1 cellular context compared by ENCODE assay signal in genomic region chr6:37171970-37172812, GRCh38.
TF ChIP-seq lines count a peak whose summit lies in the region.

No MANE protein-coding gene starts in this region.

TF ChIP-seq in K562, 482 proteins besides CTCF, POLR2A, EP300 and RAD21 (continued from another document and continues in another):
- TF ChIP-seq, protein P1, sequence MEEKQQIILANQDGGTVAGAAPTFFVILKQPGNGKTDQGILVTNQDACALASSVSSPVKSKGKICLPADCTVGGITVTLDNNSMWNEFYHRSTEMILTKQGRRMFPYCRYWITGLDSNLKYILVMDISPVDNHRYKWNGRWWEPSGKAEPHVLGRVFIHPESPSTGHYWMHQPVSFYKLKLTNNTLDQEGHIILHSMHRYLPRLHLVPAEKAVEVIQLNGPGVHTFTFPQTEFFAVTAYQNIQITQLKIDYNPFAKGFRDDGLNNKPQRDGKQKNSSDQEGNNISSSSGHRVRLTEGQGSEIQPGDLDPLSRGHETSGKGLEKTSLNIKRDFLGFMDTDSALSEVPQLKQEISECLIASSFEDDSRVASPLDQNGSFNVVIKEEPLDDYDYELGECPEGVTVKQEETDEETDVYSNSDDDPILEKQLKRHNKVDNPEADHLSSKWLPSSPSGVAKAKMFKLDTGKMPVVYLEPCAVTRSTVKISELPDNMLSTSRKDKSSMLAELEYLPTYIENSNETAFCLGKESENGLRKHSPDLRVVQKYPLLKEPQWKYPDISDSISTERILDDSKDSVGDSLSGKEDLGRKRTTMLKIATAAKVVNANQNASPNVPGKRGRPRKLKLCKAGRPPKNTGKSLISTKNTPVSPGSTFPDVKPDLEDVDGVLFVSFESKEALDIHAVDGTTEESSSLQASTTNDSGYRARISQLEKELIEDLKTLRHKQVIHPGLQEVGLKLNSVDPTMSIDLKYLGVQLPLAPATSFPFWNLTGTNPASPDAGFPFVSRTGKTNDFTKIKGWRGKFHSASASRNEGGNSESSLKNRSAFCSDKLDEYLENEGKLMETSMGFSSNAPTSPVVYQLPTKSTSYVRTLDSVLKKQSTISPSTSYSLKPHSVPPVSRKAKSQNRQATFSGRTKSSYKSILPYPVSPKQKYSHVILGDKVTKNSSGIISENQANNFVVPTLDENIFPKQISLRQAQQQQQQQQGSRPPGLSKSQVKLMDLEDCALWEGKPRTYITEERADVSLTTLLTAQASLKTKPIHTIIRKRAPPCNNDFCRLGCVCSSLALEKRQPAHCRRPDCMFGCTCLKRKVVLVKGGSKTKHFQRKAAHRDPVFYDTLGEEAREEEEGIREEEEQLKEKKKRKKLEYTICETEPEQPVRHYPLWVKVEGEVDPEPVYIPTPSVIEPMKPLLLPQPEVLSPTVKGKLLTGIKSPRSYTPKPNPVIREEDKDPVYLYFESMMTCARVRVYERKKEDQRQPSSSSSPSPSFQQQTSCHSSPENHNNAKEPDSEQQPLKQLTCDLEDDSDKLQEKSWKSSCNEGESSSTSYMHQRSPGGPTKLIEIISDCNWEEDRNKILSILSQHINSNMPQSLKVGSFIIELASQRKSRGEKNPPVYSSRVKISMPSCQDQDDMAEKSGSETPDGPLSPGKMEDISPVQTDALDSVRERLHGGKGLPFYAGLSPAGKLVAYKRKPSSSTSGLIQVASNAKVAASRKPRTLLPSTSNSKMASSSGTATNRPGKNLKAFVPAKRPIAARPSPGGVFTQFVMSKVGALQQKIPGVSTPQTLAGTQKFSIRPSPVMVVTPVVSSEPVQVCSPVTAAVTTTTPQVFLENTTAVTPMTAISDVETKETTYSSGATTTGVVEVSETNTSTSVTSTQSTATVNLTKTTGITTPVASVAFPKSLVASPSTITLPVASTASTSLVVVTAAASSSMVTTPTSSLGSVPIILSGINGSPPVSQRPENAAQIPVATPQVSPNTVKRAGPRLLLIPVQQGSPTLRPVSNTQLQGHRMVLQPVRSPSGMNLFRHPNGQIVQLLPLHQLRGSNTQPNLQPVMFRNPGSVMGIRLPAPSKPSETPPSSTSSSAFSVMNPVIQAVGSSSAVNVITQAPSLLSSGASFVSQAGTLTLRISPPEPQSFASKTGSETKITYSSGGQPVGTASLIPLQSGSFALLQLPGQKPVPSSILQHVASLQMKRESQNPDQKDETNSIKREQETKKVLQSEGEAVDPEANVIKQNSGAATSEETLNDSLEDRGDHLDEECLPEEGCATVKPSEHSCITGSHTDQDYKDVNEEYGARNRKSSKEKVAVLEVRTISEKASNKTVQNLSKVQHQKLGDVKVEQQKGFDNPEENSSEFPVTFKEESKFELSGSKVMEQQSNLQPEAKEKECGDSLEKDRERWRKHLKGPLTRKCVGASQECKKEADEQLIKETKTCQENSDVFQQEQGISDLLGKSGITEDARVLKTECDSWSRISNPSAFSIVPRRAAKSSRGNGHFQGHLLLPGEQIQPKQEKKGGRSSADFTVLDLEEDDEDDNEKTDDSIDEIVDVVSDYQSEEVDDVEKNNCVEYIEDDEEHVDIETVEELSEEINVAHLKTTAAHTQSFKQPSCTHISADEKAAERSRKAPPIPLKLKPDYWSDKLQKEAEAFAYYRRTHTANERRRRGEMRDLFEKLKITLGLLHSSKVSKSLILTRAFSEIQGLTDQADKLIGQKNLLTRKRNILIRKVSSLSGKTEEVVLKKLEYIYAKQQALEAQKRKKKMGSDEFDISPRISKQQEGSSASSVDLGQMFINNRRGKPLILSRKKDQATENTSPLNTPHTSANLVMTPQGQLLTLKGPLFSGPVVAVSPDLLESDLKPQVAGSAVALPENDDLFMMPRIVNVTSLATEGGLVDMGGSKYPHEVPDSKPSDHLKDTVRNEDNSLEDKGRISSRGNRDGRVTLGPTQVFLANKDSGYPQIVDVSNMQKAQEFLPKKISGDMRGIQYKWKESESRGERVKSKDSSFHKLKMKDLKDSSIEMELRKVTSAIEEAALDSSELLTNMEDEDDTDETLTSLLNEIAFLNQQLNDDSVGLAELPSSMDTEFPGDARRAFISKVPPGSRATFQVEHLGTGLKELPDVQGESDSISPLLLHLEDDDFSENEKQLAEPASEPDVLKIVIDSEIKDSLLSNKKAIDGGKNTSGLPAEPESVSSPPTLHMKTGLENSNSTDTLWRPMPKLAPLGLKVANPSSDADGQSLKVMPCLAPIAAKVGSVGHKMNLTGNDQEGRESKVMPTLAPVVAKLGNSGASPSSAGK (IDR thresholded peaks at IDR 0.05), result no peak
- TF ChIP-seq TFAM (CRISPR knock-in tag; conservative IDR thresholded peaks at IDR 0.05) (no peak), RBM17 (IDR thresholded peaks at IDR 0.05; ENCODE audit: borderline replicate concordance, low read depth, low read length) (no peak), FOXA3 (CRISPR knock-in tag; conservative IDR thresholded peaks at IDR 0.05 in 1 of 2, IDR thresholded peaks at IDR 0.05 in 1 of 2) (peak; percentile 93 to 97), XRCC5 (IDR thresholded peaks at IDR 0.05; ENCODE audit: low read depth, low read length) (peak; percentile 92), NR2C1 (IDR thresholded peaks at IDR 0.05) (no peak), NR2C1 (tag; IDR thresholded peaks at IDR 0.05) (peak; percentile 48; the same call in 1 of the 2 replicates), ZNF174 (CRISPR knock-in tag; IDR thresholded peaks at IDR 0.05) (no peak), ARID4B (CRISPR knock-in tag; IDR thresholded peaks at IDR 0.05) (peak; percentile 90), MYNN (IDR thresholded peaks at IDR 0.05) (peak; percentile 75), MYNN (CRISPR knock-in tag; IDR thresholded peaks at IDR 0.05) (no peak), RAD51 (IDR thresholded peaks at IDR 0.05; ENCODE audit: borderline replicate concordance, low read depth) (peak; percentile 96), KLF16 (IDR thresholded peaks at IDR 0.05) (peak; percentile 40; the same call in 1 of the 2 replicates), TFAP4 (CRISPR knock-in tag; IDR thresholded peaks at IDR 0.05; ENCODE audit: borderline replicate concordance) (peak; percentile 83), FOXK1 (CRISPR knock-in tag; IDR thresholded peaks at IDR 0.05; ENCODE audit: borderline replicate concordance) (peak; percentile 98), MTA3 (IDR thresholded peaks at IDR 0.05; ENCODE audit: borderline replicate concordance) (peak; percentile 87), HDAC2 (IDR thresholded peaks at IDR 0.05) (peak; percentile 82), DMBX1 (CRISPR knock-in tag; IDR thresholded peaks at IDR 0.05; ENCODE audit: borderline replicate concordance) (peak; percentile 2; the same call in 1 of the 2 replicates), FOXK2 (conservative IDR thresholded peaks at IDR 0.05 in 1 of 2, IDR thresholded peaks at IDR 0.05 in 1 of 2; ENCODE audit: low read depth in 2 of 2) (peak; percentile 100), ZNF23 (CRISPR knock-in tag; IDR thresholded peaks at IDR 0.05) (no peak), MAFG (tag; conservative IDR thresholded peaks at IDR 0.05) (0 out of 2 replicates have a peak, but pooled peaks have one; percentile 16), NCOA1 (IDR thresholded peaks at IDR 0.05; ENCODE audit: low read depth) (no peak), PRPF4 (IDR thresholded peaks at IDR 0.05; ENCODE audit: insufficient read depth, low read depth, low read length, poor library complexity, severe bottlenecking) (no peak), ARNT (IDR thresholded peaks at IDR 0.05) (peak in 1 of 2 experiments; percentile 20; a peak in 1 of 4 replicates), NUFIP1 (IDR thresholded peaks at IDR 0.05; ENCODE audit: partially characterized antibody) (peak; percentile 45), THAP7 (CRISPR knock-in tag; IDR thresholded peaks at IDR 0.05) (peak; percentile 18; the same call in 1 of the 2 replicates), ZNF197 (CRISPR knock-in tag; IDR thresholded peaks at IDR 0.05; ENCODE audit: low read depth) (0 out of 2 replicates have a peak, but pooled peaks have one; percentile 63), ZBTB9 (CRISPR knock-in tag; IDR thresholded peaks at IDR 0.05) (peak; percentile 77; the same call in 1 of the 2 replicates), PATZ1 (CRISPR knock-in tag; IDR thresholded peaks at IDR 0.05; ENCODE audit: borderline replicate concordance) (no peak), ATF7 (IDR thresholded peaks at IDR 0.05) (peak; percentile 65), ZNF639 (CRISPR knock-in tag; conservative IDR thresholded peaks at IDR 0.05 in 1 of 2, IDR thresholded peaks at IDR 0.05 in 1 of 2) (peak in 1 of 2 experiments; percentile 57; a peak in 1 of 4 replicates), PHF21A (IDR thresholded peaks at IDR 0.05; ENCODE audit: borderline replicate concordance, low read depth) (no peak), MCM2 (IDR thresholded peaks at IDR 0.05; ENCODE audit: low read depth) (no peak)
- TF ChIP-seq, protein P2, sequence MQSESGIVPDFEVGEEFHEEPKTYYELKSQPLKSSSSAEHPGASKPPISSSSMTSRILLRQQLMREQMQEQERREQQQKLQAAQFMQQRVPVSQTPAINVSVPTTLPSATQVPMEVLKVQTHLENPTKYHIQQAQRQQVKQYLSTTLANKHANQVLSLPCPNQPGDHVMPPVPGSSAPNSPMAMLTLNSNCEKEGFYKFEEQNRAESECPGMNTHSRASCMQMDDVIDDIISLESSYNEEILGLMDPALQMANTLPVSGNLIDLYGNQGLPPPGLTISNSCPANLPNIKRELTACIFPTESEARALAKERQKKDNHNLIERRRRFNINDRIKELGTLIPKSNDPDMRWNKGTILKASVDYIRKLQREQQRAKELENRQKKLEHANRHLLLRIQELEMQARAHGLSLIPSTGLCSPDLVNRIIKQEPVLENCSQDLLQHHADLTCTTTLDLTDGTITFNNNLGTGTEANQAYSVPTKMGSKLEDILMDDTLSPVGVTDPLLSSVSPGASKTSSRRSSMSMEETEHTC (IDR thresholded peaks at IDR 0.05), result peak; percentile 62; the same call in 1 of the 2 replicates
